In genomic region chr5:149561848-149562247, GRCh38 we compare ENCODE assay signal across 8 cellular contexts. TPM values are rescaled to one million over a fixed set of nuclear protein-coding genes. Genes with fewer than 3 reads are reported as not detected.
DNase-seq lines count a peak whose midpoint lies in the region; ATAC-seq, FAIRE-seq and TF ChIP-seq lines count a peak whose summit lies in the region.

No MANE protein-coding gene starts in this region.

- peaks cover 4% of the 10 kb centered on the region for H3K4me1 ChIP-seq in CD4-positive, CD25-positive, alpha-beta regulatory T cell (ENCODE audit: control insufficient read depth, insufficient read depth, low read length, poor library complexity, severe bottlenecking)

- FAIRE-seq in urothelium cell line (lab: Jason Lieb, UNC) = peak; percentile 55

- ATAC-seq in CD4-positive, CD25-positive, alpha-beta regulatory T cell (ENCODE audit: low read depth in 2 of 2) = peak; percentile 28 to 33
- no peak for ATAC-seq in GM21423 (IDR thresholded peaks at IDR 0.05; ENCODE audit: unreplicated experiment)
- ATAC-seq in GM19324 (IDR thresholded peaks at IDR 0.05; ENCODE audit: low FRiP score, unreplicated experiment) = no peak

- H3K36me3 Mint-ChIP-seq in CD4-positive, CD25-positive, alpha-beta regulatory T cell = no peaks in the 10 kb centered on the region
- no peaks in the 10 kb centered on the region for H3K36me3 Mint-ChIP-seq in brain

- TF ChIP-seq CTCF in brain (conservative IDR thresholded peaks at IDR 0.05) = no peak

- no peaks in the 10 kb centered on the region for H3K27me3 ChIP-seq in CD4-positive, CD25-positive, alpha-beta regulatory T cell (ENCODE audit: control insufficient read depth, insufficient read depth, low read length)

- H3K4me3 Mint-ChIP-seq in CD4-positive, CD25-positive, alpha-beta regulatory T cell = no peak overlapping the region
- peak overlapping the region in 4 of 5 experiments; percentile 7 to 76 (median 39) for H3K4me3 Mint-ChIP-seq in brain

- DNase-seq in CD4-positive, CD25-positive, alpha-beta regulatory T cell = no peak
- DNase-seq in LoVo (ENCODE audit: low spot score) (peak; percentile 81), left kidney (ENCODE audit: low read depth, low spot score) (peak; percentile 33), urothelium cell line (ENCODE audit: low spot score) (peak; percentile 83)
- no peak for DNase-seq in activated naive CD4-positive, alpha-beta T cell (lab: John Stamatoyannopoulos, UW)

- H3K36me3 ChIP-seq in CD4-positive, CD25-positive, alpha-beta regulatory T cell (ENCODE audit: control insufficient read depth, insufficient read depth, low read length) = no peaks in the 10 kb centered on the region

- no peak overlapping the region for H3K27ac Mint-ChIP-seq in CD4-positive, CD25-positive, alpha-beta regulatory T cell
- H3K27ac Mint-ChIP-seq in brain = peak overlapping the region; percentile 0 to 95 (median 78)

- H3K27me3 Mint-ChIP-seq in CD4-positive, CD25-positive, alpha-beta regulatory T cell = no peaks in the 10 kb centered on the region
- no peaks in the 10 kb centered on the region for H3K27me3 Mint-ChIP-seq in brain

- H3K9me3 ChIP-seq in CD4-positive, CD25-positive, alpha-beta regulatory T cell (ENCODE audit: control insufficient read depth in 2 of 2, low read length in 2 of 2) = no peaks in the 10 kb centered on the region

- H3K27ac ChIP-seq in CD4-positive, CD25-positive, alpha-beta regulatory T cell (ENCODE audit: insufficient read depth, low read length, poor library complexity, severe bottlenecking) = no peak overlapping the region

- H3K4me1 Mint-ChIP-seq in CD4-positive, CD25-positive, alpha-beta regulatory T cell = peaks cover 0 to 14% (median 6%) of the 10 kb centered on the region in 4 donors
- peaks cover 37% of the 10 kb centered on the region for H3K4me1 Mint-ChIP-seq in brain

- H3K4me3 ChIP-seq in CD4-positive, CD25-positive, alpha-beta regulatory T cell (ENCODE audit: low read depth, low read length) = no peak overlapping the region

- H3K9me3 Mint-ChIP-seq in CD4-positive, CD25-positive, alpha-beta regulatory T cell = no peaks in the 10 kb centered on the region
- H3K9me3 Mint-ChIP-seq in brain = no peaks in the 10 kb centered on the region

RNA-seq across cellular contexts. Expression of gene CSNK1A1, which starts 10.6 kb away (rescaled TPM):
- total RNA-seq in CD4-positive, CD25-positive, alpha-beta regulatory T cell = 234 TPM
- 100 to 1,000 TPM; 134 to 152 (median 147) TPM for polyA plus RNA-seq in CD4-positive, CD25-positive, alpha-beta regulatory T cell
- 66.7 TPM for polyA plus RNA-seq in brain (ENCODE audit: insufficient read depth, low read depth, low replicate concordance)

RNA-seq across cellular contexts. Expression of gene ARHGEF37, which starts 19.4 kb away (rescaled TPM):
- 1.8 TPM for total RNA-seq in CD4-positive, CD25-positive, alpha-beta regulatory T cell
- polyA plus RNA-seq in CD4-positive, CD25-positive, alpha-beta regulatory T cell = under 1 TPM in 3 of 4 donors, not detected in 1; 0.20 to 0.55 (median 0.45) TPM
- 12.7 TPM for polyA plus RNA-seq in brain (ENCODE audit: insufficient read depth, low read depth, low replicate concordance)

Comparison
In these comparisons a context has a peak if more than half of its experiments do, and no peak if none do; other contexts are left out.
1. ATAC-seq: peak in CD4-positive, CD25-positive, alpha-beta regulatory T cell (2 of 2); none in GM21423 (single experiment) and GM19324 (single experiment).
2. DNase-seq: peak in LoVo (single experiment), left kidney (single experiment) and urothelium cell line (single experiment); none in CD4-positive, CD25-positive, alpha-beta regulatory T cell (0 of 3) and activated naive CD4-positive, alpha-beta T cell (0 of 4).
3. H3K27ac Mint-ChIP-seq: peak in brain (5 of 5); none in CD4-positive, CD25-positive, alpha-beta regulatory T cell (0 of 3).
4. H3K4me3 Mint-ChIP-seq: peak in brain (4 of 5); none in CD4-positive, CD25-positive, alpha-beta regulatory T cell (0 of 4).